In the genomic region with DNA sequence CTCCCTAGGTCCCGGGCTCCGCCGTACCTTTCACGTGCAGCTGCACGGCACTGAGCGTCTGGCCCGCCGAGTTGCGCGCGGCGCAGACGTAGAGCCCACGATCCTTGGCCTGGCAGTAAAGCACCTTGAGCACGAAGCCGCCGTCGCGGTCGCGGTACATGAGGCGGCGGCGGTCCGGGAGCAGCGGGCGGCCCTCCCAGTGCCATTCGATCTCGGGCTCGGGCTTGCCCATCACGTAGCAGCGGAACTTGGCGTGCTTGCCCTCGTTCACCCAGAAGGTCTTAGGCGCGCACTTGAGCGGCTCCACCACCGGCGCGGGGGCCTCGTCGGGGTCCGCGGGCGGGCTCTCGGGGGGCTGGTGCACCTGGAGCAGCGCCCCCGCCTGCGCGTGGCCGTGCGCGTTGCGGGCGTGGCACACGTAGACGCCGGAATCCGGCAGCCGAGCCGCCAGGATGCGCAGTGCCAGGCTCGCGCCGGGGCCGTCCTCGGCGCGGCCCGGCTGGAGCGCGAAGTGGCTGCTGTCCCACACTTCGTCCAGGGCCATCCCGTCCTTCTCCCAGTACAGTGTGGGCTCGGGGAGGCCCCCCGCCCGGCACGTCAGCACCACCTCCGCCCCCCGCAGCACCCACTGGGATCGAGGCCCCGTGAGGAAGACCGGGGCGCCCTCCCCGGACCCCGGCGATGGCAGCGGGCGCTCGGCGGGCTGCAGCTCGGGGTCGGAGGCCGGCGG, we compare ENCODE assay signal across 1 cellular context.
TF ChIP-seq lines count a peak whose summit lies in the region.

No MANE protein-coding gene starts in this region.

TF ChIP-seq in HepG2, 621 proteins besides CTCF, POLR2A, EP300 and RAD21 (continued from another document and continues in another):
- TF ChIP-seq, protein P1, sequence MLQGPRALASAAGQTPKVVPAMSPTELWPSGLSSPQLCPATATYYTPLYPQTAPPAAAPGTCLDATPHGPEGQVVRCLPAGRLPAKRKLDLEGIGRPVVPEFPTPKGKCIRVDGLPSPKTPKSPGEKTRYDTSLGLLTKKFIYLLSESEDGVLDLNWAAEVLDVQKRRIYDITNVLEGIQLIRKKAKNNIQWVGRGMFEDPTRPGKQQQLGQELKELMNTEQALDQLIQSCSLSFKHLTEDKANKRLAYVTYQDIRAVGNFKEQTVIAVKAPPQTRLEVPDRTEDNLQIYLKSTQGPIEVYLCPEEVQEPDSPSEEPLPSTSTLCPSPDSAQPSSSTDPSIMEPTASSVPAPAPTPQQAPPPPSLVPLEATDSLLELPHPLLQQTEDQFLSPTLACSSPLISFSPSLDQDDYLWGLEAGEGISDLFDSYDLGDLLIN (CRISPR knock-in tag; IDR thresholded peaks at IDR 0.05; ENCODE audit: borderline replicate concordance) = no peak
- TF ChIP-seq, protein P2, sequence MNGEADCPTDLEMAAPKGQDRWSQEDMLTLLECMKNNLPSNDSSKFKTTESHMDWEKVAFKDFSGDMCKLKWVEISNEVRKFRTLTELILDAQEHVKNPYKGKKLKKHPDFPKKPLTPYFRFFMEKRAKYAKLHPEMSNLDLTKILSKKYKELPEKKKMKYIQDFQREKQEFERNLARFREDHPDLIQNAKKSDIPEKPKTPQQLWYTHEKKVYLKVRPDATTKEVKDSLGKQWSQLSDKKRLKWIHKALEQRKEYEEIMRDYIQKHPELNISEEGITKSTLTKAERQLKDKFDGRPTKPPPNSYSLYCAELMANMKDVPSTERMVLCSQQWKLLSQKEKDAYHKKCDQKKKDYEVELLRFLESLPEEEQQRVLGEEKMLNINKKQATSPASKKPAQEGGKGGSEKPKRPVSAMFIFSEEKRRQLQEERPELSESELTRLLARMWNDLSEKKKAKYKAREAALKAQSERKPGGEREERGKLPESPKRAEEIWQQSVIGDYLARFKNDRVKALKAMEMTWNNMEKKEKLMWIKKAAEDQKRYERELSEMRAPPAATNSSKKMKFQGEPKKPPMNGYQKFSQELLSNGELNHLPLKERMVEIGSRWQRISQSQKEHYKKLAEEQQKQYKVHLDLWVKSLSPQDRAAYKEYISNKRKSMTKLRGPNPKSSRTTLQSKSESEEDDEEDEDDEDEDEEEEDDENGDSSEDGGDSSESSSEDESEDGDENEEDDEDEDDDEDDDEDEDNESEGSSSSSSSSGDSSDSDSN (CRISPR knock-in tag; IDR thresholded peaks at IDR 0.05) = peak; percentile 65
- TF ChIP-seq FOXO4 (CRISPR knock-in tag; conservative IDR thresholded peaks at IDR 0.05) (no peak), ZNF709 (CRISPR knock-in tag; IDR thresholded peaks at IDR 0.05) (no peak), ZNF629 (CRISPR knock-in tag; conservative IDR thresholded peaks at IDR 0.05) (no peak), USF2 (IDR thresholded peaks at IDR 0.05; ENCODE audit: low read depth, low read length) (no peak), USF2 (CRISPR knock-in tag; IDR thresholded peaks at IDR 0.05; ENCODE audit: borderline replicate concordance) (no peak), CENPX (CRISPR knock-in tag; IDR thresholded peaks at IDR 0.05) (no peak), ATF7 (IDR thresholded peaks at IDR 0.05) (no peak), ATF7 (CRISPR knock-in tag; IDR thresholded peaks at IDR 0.05) (no peak), ZNF747 (CRISPR knock-in tag; IDR thresholded peaks at IDR 0.05; ENCODE audit: borderline replicate concordance) (0 out of 2 replicates have a peak, but pooled peaks have one; percentile 44), HINFP (CRISPR knock-in tag; IDR thresholded peaks at IDR 0.05; ENCODE audit: low read depth) (0 out of 2 replicates have a peak, but pooled peaks have one; percentile 58), MLX (CRISPR knock-in tag; IDR thresholded peaks at IDR 0.05) (no peak), NFE2L1 (CRISPR knock-in tag; IDR thresholded peaks at IDR 0.05; ENCODE audit: borderline replicate concordance) (no peak), SRY (CRISPR knock-in tag; IDR thresholded peaks at IDR 0.05) (peak; percentile 21; the same call in 1 of the 2 replicates), PAWR (CRISPR knock-in tag; IDR thresholded peaks at IDR 0.05; ENCODE audit: borderline replicate concordance) (no peak), SP140L (CRISPR knock-in tag; IDR thresholded peaks at IDR 0.05; ENCODE audit: borderline replicate concordance) (no peak), ZNF619 (CRISPR knock-in tag; IDR thresholded peaks at IDR 0.05) (peak; percentile 62; the same call in 1 of the 2 replicates), ZNF329 (CRISPR knock-in tag; IDR thresholded peaks at IDR 0.05; ENCODE audit: low read depth) (peak; percentile 48; the same call in 1 of the 2 replicates), REL (CRISPR knock-in tag; conservative IDR thresholded peaks at IDR 0.05) (no peak), TFDP1 (CRISPR knock-in tag; IDR thresholded peaks at IDR 0.05; ENCODE audit: borderline replicate concordance) (peak; percentile 20; the same call in 1 of the 2 replicates), SAFB2 (CRISPR knock-in tag; IDR thresholded peaks at IDR 0.05; ENCODE audit: borderline replicate concordance, low read depth) (no peak; the same call in 1 of the 2 replicates), NCOA2 (CRISPR knock-in tag; IDR thresholded peaks at IDR 0.05) (no peak), THAP7 (CRISPR knock-in tag; IDR thresholded peaks at IDR 0.05) (no peak), IRF1 (CRISPR knock-in tag; IDR thresholded peaks at IDR 0.05; ENCODE audit: low read depth) (no peak)
- TF ChIP-seq, protein P3, sequence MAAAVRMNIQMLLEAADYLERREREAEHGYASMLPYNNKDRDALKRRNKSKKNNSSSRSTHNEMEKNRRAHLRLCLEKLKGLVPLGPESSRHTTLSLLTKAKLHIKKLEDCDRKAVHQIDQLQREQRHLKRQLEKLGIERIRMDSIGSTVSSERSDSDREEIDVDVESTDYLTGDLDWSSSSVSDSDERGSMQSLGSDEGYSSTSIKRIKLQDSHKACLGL (CRISPR knock-in tag; IDR thresholded peaks at IDR 0.05) = 0 out of 2 replicates have a peak, but pooled peaks have one; percentile 67
- TF ChIP-seq, protein P4, sequence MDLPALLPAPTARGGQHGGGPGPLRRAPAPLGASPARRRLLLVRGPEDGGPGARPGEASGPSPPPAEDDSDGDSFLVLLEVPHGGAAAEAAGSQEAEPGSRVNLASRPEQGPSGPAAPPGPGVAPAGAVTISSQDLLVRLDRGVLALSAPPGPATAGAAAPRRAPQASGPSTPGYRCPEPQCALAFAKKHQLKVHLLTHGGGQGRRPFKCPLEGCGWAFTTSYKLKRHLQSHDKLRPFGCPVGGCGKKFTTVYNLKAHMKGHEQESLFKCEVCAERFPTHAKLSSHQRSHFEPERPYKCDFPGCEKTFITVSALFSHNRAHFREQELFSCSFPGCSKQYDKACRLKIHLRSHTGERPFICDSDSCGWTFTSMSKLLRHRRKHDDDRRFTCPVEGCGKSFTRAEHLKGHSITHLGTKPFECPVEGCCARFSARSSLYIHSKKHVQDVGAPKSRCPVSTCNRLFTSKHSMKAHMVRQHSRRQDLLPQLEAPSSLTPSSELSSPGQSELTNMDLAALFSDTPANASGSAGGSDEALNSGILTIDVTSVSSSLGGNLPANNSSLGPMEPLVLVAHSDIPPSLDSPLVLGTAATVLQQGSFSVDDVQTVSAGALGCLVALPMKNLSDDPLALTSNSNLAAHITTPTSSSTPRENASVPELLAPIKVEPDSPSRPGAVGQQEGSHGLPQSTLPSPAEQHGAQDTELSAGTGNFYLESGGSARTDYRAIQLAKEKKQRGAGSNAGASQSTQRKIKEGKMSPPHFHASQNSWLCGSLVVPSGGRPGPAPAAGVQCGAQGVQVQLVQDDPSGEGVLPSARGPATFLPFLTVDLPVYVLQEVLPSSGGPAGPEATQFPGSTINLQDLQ (CRISPR knock-in tag; IDR thresholded peaks at IDR 0.05) = peak; percentile 72
- TF ChIP-seq, protein P5, sequence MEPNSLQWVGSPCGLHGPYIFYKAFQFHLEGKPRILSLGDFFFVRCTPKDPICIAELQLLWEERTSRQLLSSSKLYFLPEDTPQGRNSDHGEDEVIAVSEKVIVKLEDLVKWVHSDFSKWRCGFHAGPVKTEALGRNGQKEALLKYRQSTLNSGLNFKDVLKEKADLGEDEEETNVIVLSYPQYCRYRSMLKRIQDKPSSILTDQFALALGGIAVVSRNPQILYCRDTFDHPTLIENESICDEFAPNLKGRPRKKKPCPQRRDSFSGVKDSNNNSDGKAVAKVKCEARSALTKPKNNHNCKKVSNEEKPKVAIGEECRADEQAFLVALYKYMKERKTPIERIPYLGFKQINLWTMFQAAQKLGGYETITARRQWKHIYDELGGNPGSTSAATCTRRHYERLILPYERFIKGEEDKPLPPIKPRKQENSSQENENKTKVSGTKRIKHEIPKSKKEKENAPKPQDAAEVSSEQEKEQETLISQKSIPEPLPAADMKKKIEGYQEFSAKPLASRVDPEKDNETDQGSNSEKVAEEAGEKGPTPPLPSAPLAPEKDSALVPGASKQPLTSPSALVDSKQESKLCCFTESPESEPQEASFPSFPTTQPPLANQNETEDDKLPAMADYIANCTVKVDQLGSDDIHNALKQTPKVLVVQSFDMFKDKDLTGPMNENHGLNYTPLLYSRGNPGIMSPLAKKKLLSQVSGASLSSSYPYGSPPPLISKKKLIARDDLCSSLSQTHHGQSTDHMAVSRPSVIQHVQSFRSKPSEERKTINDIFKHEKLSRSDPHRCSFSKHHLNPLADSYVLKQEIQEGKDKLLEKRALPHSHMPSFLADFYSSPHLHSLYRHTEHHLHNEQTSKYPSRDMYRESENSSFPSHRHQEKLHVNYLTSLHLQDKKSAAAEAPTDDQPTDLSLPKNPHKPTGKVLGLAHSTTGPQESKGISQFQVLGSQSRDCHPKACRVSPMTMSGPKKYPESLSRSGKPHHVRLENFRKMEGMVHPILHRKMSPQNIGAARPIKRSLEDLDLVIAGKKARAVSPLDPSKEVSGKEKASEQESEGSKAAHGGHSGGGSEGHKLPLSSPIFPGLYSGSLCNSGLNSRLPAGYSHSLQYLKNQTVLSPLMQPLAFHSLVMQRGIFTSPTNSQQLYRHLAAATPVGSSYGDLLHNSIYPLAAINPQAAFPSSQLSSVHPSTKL (CRISPR knock-in tag; IDR thresholded peaks at IDR 0.05) = peak; percentile 22; the same call in 1 of the 2 replicates
- TF ChIP-seq, protein P6, sequence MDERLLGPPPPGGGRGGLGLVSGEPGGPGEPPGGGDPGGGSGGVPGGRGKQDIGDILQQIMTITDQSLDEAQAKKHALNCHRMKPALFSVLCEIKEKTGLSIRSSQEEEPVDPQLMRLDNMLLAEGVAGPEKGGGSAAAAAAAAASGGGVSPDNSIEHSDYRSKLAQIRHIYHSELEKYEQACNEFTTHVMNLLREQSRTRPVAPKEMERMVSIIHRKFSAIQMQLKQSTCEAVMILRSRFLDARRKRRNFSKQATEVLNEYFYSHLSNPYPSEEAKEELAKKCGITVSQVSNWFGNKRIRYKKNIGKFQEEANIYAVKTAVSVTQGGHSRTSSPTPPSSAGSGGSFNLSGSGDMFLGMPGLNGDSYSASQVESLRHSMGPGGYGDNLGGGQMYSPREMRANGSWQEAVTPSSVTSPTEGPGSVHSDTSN (CRISPR knock-in tag; IDR thresholded peaks at IDR 0.05) = no peak
